24 cellular contexts compared by ENCODE assay signal in the genomic region with DNA sequence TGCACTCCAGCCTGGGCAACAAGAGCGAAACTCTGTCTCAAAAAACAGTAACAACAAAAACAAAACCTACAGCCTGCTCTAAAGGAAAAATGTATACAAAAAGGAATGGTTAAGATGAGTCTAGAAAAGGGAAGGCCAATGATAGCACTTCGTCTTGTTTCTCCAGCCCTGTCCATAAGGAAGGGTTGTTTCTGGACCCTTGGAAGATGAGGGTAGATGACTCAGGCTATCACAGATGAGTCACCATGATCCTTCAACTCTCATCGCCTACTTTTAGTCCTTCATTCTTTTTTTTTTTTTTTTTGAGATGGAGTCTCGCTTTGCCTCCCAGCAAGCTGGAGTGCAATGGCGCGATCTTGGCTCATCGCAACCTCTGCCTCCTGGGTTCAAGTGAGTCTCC. TPM values are rescaled to one million over a fixed set of nuclear protein-coding genes. Genes with fewer than 3 reads are reported as not detected.
DNase-seq lines count a peak whose midpoint lies in the region; ATAC-seq and TF ChIP-seq lines count a peak whose summit lies in the region.
"Had no signal": no experiment of that assay in that cellular context is flagged by ENCODE, and none has a peak within 500 bp of the region (broad histone marks: within the 10 kb centered on the region; RNA-seq: fewer than 3 reads in every experiment).

No MANE protein-coding gene starts in this region.

- H3K36me3 ChIP-seq in brain microvascular endothelial cell (replicated peaks) (no peaks in the 10 kb centered on the region), mucosa of descending colon (ENCODE audit: low read depth) (no peaks in the 10 kb centered on the region)
- H3K36me3 ChIP-seq: adrenal gland had no signal

- no peaks in the 10 kb centered on the region for H3K4me1 ChIP-seq in mucosa of descending colon (ENCODE audit: low read depth)
- H3K4me1 ChIP-seq: adrenal gland, transverse colon had no signal

- peak; percentile 31 for ATAC-seq in mucosa of descending colon
- ATAC-seq in GM21367 (IDR thresholded peaks at IDR 0.05; ENCODE audit: unreplicated experiment) = no peak
- ATAC-seq: left colon; stimulated activated naive CD8-positive, alpha-beta T cell treated with anti-CD3 and anti-CD28 coated beads, Interleukin-15, amount 100 ng/mL, for 72 hours had no signal

- H3K27ac ChIP-seq in brain microvascular endothelial cell = no peak overlapping the region
- H3K27ac ChIP-seq: adrenal gland, transverse colon, WERI-Rb-1 had no signal

- in situ Hi-C loops in brain microvascular endothelial cell (cut with HindIII; ENCODE audit: low pct_ligation_motif_present, low sequenced_read_pairs) = no loop called here
- in situ Hi-C loops in GM13976 (cut with MboI; ENCODE audit: low sequenced_read_pairs, unreplicated experiment) = no loop called here

- H3K27me3 ChIP-seq in brain microvascular endothelial cell (replicated peaks) = no peaks in the 10 kb centered on the region
- H3K27me3 ChIP-seq: adrenal gland, transverse colon had no signal

- H3K4me3 ChIP-seq in brain microvascular endothelial cell (ENCODE audit: low read depth, low read length) (no peak overlapping the region), mucosa of descending colon (no peak overlapping the region)
- H3K4me3 ChIP-seq: adrenal gland, transverse colon had no signal

- H3K9me3 ChIP-seq in mucosa of descending colon = no peaks in the 10 kb centered on the region
- H3K9me3 ChIP-seq: adrenal gland, transverse colon had no signal

- intact Hi-C loops in mucosa of descending colon (cut with DNase I, micrococcal nuclease) = no loop called here

- TF ChIP-seq CTCF in brain microvascular endothelial cell (IDR thresholded peaks at IDR 0.05; ENCODE audit: low read depth, low read length, missing control alignments) (no peak), mucosa of descending colon (IDR thresholded peaks at IDR 0.05) (no peak), GM13976 (IDR thresholded peaks at IDR 0.05; ENCODE audit: borderline replicate concordance, control extremely low read depth, extremely low read depth, insufficient read depth, missing control alignments) (no peak)

- DNase-seq in ELR (ENCODE audit: low read depth) = peak; percentile 73
- peak; percentile 46 for DNase-seq in LHCN-M2 (ENCODE audit: low read depth)
- DNase-seq in brain microvascular endothelial cell = peak; percentile 49
- no peak for DNase-seq in mucosa of descending colon
- DNase-seq in ecto neural progenitor cell (ENCODE audit: low spot score) = no peak
- no peak for DNase-seq in SW480 (ENCODE audit: low spot score)
- DNase-seq in GM13976 (ENCODE audit: low spot score) = no peak
- DNase-seq: activated CD8-positive, alpha-beta memory T cell treated with anti-CD3 and anti-CD28 coated beads, Interleukin-2, amount 50 U/mL, for 48 hours; activated effector memory CD4-positive, alpha-beta T cell treated with anti-CD3 and anti-CD28 coated beads, Interleukin-2, amount 50 U/mL, for 16 hours; adrenal gland; AML-193; caudate nucleus; CD8-positive, alpha-beta memory T cell; H9; left colon; NCI-H1436; NCI-H2171; NCI-H69; stimulated activated CD4-positive, alpha-beta T cell treated with anti-CD3 and anti-CD28 coated beads, Interleukin-4, amount 100 ng/mL, for 24 hours; stimulated activated naive CD8-positive, alpha-beta T cell treated with anti-CD3 and anti-CD28 coated beads, Interleukin-15, amount 100 ng/mL, for 72 hours; T-helper 2 cell; transverse colon; WERI-Rb-1 had no signal

RNA-seq across cellular contexts. Expression of a gene that starts 8.8 kb away (rescaled TPM):
- total RNA-seq in LHCN-M2 (2014; rRNA removed) (12.5 and 15.2 TPM in 2 replicates), mucosa of descending colon (10 to 100 TPM; 30.9 to 45.3 (median 43.5) TPM)
- polyA plus RNA-seq in LHCN-M2 (2012) = 22.5 TPM

RNA-seq across cellular contexts. Expression of a gene that starts 17.8 kb away (rescaled TPM):
- total RNA-seq in LHCN-M2 (2014; rRNA removed) (29.6 and 33.0 TPM in 2 replicates), mucosa of descending colon (10 to 100 TPM; 40.1 to 81.5 (median 78.7) TPM)
- 15.7 TPM for polyA plus RNA-seq in LHCN-M2 (2012)

Comparison
In these comparisons a context has a peak if more than half of its experiments do, and no peak if none do; other contexts are left out.
1. DNase-seq: peak in ELR (single experiment), LHCN-M2 (single experiment) and brain microvascular endothelial cell (single experiment); none in mucosa of descending colon (0 of 3), ecto neural progenitor cell (single experiment), SW480 (single experiment) and GM13976 (single experiment).